In the genomic region with DNA sequence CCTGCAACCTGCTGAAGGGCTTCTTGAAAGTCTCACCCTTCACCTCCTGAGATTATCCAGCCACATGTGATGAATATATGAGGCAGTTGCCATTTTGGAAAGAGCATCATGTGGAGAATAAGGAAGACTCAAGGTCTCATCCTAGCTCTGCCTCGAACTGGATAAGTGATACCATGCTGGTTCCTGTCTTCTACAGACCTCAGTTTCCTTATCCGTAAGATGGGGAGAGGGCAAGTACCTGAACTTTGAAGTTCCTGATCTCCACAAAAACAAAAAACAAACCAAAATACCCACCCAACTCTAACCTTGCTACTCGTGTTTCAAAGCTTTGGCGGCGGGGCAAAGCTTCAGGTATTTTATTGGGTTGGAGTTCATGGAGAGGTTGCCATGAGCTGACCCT, we compare ENCODE assay signal across 1 cellular context.
TF ChIP-seq lines count a peak whose summit lies in the region.

No MANE protein-coding gene starts in this region.

TF ChIP-seq in K562, 482 proteins besides CTCF, POLR2A, EP300 and RAD21:
- TF ChIP-seq KAT7 (CRISPR knock-in tag; IDR thresholded peaks at IDR 0.05; ENCODE audit: borderline replicate concordance) = no peak
- TF ChIP-seq KAT8 (IDR thresholded peaks at IDR 0.05; ENCODE audit: low read depth) = no peak
- no peak for TF ChIP-seq HDAC6 (IDR thresholded peaks at IDR 0.05; ENCODE audit: low read depth, low read length)
- TF ChIP-seq ZNF3 (CRISPR knock-in tag; IDR thresholded peaks at IDR 0.05) = no peak
- TF ChIP-seq ZFP30 (CRISPR knock-in tag; IDR thresholded peaks at IDR 0.05; ENCODE audit: borderline replicate concordance) = no peak
- TF ChIP-seq, protein P1, sequence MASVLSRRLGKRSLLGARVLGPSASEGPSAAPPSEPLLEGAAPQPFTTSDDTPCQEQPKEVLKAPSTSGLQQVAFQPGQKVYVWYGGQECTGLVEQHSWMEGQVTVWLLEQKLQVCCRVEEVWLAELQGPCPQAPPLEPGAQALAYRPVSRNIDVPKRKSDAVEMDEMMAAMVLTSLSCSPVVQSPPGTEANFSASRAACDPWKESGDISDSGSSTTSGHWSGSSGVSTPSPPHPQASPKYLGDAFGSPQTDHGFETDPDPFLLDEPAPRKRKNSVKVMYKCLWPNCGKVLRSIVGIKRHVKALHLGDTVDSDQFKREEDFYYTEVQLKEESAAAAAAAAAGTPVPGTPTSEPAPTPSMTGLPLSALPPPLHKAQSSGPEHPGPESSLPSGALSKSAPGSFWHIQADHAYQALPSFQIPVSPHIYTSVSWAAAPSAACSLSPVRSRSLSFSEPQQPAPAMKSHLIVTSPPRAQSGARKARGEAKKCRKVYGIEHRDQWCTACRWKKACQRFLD (CRISPR knock-in tag; IDR thresholded peaks at IDR 0.05) = no peak
- peak; percentile 60 for TF ChIP-seq RBM25 (IDR thresholded peaks at IDR 0.05; ENCODE audit: low read depth, low read length, severe bottlenecking)
- no peak for TF ChIP-seq RBM39 (optimal IDR thresholded peaks at IDR 0.05; ENCODE audit: low read depth, low read length)
- TF ChIP-seq RUNX1 (IDR thresholded peaks at IDR 0.05; ENCODE audit: low read depth) = no peak
- TF ChIP-seq KDM2B (CRISPR knock-in tag; IDR thresholded peaks at IDR 0.05) = no peak
- TF ChIP-seq TEAD4 (IDR thresholded peaks at IDR 0.05; ENCODE audit: low read length) = no peak
- no peak for TF ChIP-seq TEAD4 (CRISPR knock-in tag; IDR thresholded peaks at IDR 0.05; ENCODE audit: borderline replicate concordance)
- TF ChIP-seq, protein P2, sequence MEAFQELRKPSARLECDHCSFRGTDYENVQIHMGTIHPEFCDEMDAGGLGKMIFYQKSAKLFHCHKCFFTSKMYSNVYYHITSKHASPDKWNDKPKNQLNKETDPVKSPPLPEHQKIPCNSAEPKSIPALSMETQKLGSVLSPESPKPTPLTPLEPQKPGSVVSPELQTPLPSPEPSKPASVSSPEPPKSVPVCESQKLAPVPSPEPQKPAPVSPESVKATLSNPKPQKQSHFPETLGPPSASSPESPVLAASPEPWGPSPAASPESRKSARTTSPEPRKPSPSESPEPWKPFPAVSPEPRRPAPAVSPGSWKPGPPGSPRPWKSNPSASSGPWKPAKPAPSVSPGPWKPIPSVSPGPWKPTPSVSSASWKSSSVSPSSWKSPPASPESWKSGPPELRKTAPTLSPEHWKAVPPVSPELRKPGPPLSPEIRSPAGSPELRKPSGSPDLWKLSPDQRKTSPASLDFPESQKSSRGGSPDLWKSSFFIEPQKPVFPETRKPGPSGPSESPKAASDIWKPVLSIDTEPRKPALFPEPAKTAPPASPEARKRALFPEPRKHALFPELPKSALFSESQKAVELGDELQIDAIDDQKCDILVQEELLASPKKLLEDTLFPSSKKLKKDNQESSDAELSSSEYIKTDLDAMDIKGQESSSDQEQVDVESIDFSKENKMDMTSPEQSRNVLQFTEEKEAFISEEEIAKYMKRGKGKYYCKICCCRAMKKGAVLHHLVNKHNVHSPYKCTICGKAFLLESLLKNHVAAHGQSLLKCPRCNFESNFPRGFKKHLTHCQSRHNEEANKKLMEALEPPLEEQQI (IDR thresholded peaks at IDR 0.05) = no peak
- 0 out of 2 replicates have a peak, but pooled peaks have one; percentile 12 for TF ChIP-seq ZNF175 (CRISPR knock-in tag; IDR thresholded peaks at IDR 0.05; ENCODE audit: low read depth)
